Comparison of ENCODE assay signal across 7 cellular contexts in genomic region chr20:25975816-25976215, GRCh38.
DNase-seq lines count a peak whose midpoint lies in the region; ATAC-seq and TF ChIP-seq lines count a peak whose summit lies in the region.
"Not testable (repeated sequence)": the region's sequence is repeated elsewhere in the genome, so short reads cannot be mapped to it uniquely, and the experiment has no call there.

No MANE protein-coding gene starts in this region.

- H2BK12ac ChIP-seq in H9 (ENCODE audit: insufficient read length, low read depth, low read length) = not testable (repeated sequence)

- DNase-seq in ELR (ENCODE audit: low read depth) = peak; percentile 9
- not testable (repeated sequence) for DNase-seq in H9; chondrocyte (ENCODE audit: low spot score); stimulated activated effector memory CD8-positive, alpha-beta T cell treated with anti-CD3 and anti-CD28 coated beads, Interleukin-12 subunit alpha, Interleukin-12 subunit beta, amount 100 ng/mL, for 72 hours (ENCODE audit: low spot score in 2 of 2)
- peak; percentile 2 for DNase-seq in NCI-H82 (lab: John Stamatoyannopoulos, UW)
- peak; percentile 3 for DNase-seq in SK-MEL-5 (ENCODE audit: low read depth, low spot score)
- DNase-seq in iPS-NIHi11 (ENCODE audit: low spot score) = peak; percentile 14

- H2BK120ac ChIP-seq in H9 (ENCODE audit: low read depth, low read length, poor library complexity, severe bottlenecking) = not testable (repeated sequence)

- not testable (repeated sequence) for H3K4ac ChIP-seq in H9 (ENCODE audit: low read depth, low read length)

- H3K79me1 ChIP-seq in H9 (ENCODE audit: insufficient read depth, low read depth, low read length, poor library complexity, severe bottlenecking) = not testable (repeated sequence)

- H3K27ac ChIP-seq in H9 (ENCODE audit: insufficient read length, low read depth, low read length) = not testable (repeated sequence)

- not testable (repeated sequence) for H3K4me1 Mint-ChIP-seq in H9; chondrocyte (ENCODE audit: low read depth); stimulated activated effector memory CD8-positive, alpha-beta T cell treated with anti-CD3 and anti-CD28 coated beads, Interleukin-12 subunit alpha, Interleukin-12 subunit beta, amount 100 ng/mL, for 72 hours

- H3K56ac ChIP-seq in H9 (ENCODE audit: insufficient read length, low read depth, low read length) = not testable (repeated sequence)

- H3K9me3 Mint-ChIP-seq in H9; chondrocyte (ENCODE audit: low read depth); stimulated activated effector memory CD8-positive, alpha-beta T cell treated with anti-CD3 and anti-CD28 coated beads, Interleukin-12 subunit alpha, Interleukin-12 subunit beta, amount 100 ng/mL, for 72 hours: not testable (repeated sequence)

- not testable (repeated sequence) for H3K79me2 ChIP-seq in H9 (ENCODE audit: insufficient read depth, low read length)

- H3K4me3 Mint-ChIP-seq in H9; chondrocyte (ENCODE audit: unreplicated experiment); stimulated activated effector memory CD8-positive, alpha-beta T cell treated with anti-CD3 and anti-CD28 coated beads, Interleukin-12 subunit alpha, Interleukin-12 subunit beta, amount 100 ng/mL, for 72 hours: not testable (repeated sequence)

- not testable (repeated sequence) for H3K27me3 ChIP-seq in H9 (ENCODE audit: insufficient read depth, low read length)

- in situ Hi-C loops in SK-MEL-5 (cut with HindIII; ENCODE audit: low pct_unique_long_range_greater_than_20kb, low sequenced_read_pairs) = not testable (repeated sequence)

- not testable (repeated sequence) for H3K23ac ChIP-seq in H9 (ENCODE audit: insufficient read length, low read depth, low read length)

- not testable (repeated sequence) for H3K4me2 ChIP-seq in H9 (ENCODE audit: insufficient read depth, insufficient read length, low read length)

- not testable (repeated sequence) for H2BK5ac ChIP-seq in H9 (ENCODE audit: insufficient read length, low read length)

- not testable (repeated sequence) for H2AFZ ChIP-seq in H9 (ENCODE audit: low read length)

- H4K91ac ChIP-seq in H9 (ENCODE audit: insufficient read length, low read depth, low read length) = not testable (repeated sequence)

- H4K8ac ChIP-seq in H9 (replicated peaks; ENCODE audit: insufficient read length, low read depth, low read length) = not testable (repeated sequence)

- not testable (repeated sequence) for H3K9me3 ChIP-seq in H9 (ENCODE audit: control insufficient read depth, low read depth, low read length)

- H2BK20ac ChIP-seq in H9 (ENCODE audit: low read depth, low read length, poor library complexity, severe bottlenecking) = not testable (repeated sequence)

- not testable (repeated sequence) for H3K23me2 ChIP-seq in H9 (ENCODE audit: insufficient read length, low read depth, low read length, poor library complexity, severe bottlenecking)

- H3K14ac ChIP-seq in H9 (ENCODE audit: insufficient read depth, low read length) = not testable (repeated sequence)

- H3T11ph ChIP-seq in H9 (ENCODE audit: low read length) = not testable (repeated sequence)

- not testable (repeated sequence) for H2AK5ac ChIP-seq in H9 (ENCODE audit: insufficient read length, low read length)

- H3K18ac ChIP-seq in H9 (ENCODE audit: insufficient read length, low read depth, low read length) = not testable (repeated sequence)

- H3K27ac Mint-ChIP-seq in H9 = not testable (repeated sequence)
- peak overlapping the region; percentile 38 for H3K27ac Mint-ChIP-seq in chondrocyte (ENCODE audit: unreplicated experiment)
- H3K27ac Mint-ChIP-seq in stimulated activated effector memory CD8-positive, alpha-beta T cell treated with anti-CD3 and anti-CD28 coated beads, Interleukin-12 subunit alpha, Interleukin-12 subunit beta, amount 100 ng/mL, for 72 hours = peak overlapping the region; percentile 48

- WGBS in H9 (ENCODE audit: extremely low coverage, insufficient read length, low lambda C conversion rate) = no CpG with 5 or more reads among the region's 3 CpGs

- H3K9ac ChIP-seq in H9 (ENCODE audit: extremely low read depth, insufficient read length, low read length) = not testable (repeated sequence)

- not testable (repeated sequence) for H2BK15ac ChIP-seq in H9 (ENCODE audit: low read depth, low read length)

- not testable (repeated sequence) for H4K5ac ChIP-seq in H9 (ENCODE audit: insufficient read length, low read depth, low read length)

- H3K27me3 Mint-ChIP-seq in H9 (ENCODE audit: low read depth); chondrocyte (ENCODE audit: low read depth): not testable (repeated sequence)

- not testable (repeated sequence) for ATAC-seq in stimulated activated effector memory CD8-positive, alpha-beta T cell treated with anti-CD3 and anti-CD28 coated beads, Interleukin-12 subunit alpha, Interleukin-12 subunit beta, amount 100 ng/mL, for 72 hours

- not testable (repeated sequence) for H3K4me1 ChIP-seq in H9 (ENCODE audit: insufficient read depth, low read length)

- not testable (repeated sequence) for H3K36me3 Mint-ChIP-seq in H9 (ENCODE audit: insufficient read depth in 1 of 3, low read depth in 3 of 3); chondrocyte (ENCODE audit: low read depth); stimulated activated effector memory CD8-positive, alpha-beta T cell treated with anti-CD3 and anti-CD28 coated beads, Interleukin-12 subunit alpha, Interleukin-12 subunit beta, amount 100 ng/mL, for 72 hours

- TF ChIP-seq CTCF in H9 (conservative IDR thresholded peaks at IDR 0.05) = peak; percentile 30; the same call in 2 of the 3 replicates
- not testable (repeated sequence) for TF ChIP-seq CTCF in chondrocyte (IDR thresholded peaks at IDR 0.05)

- not testable (repeated sequence) for H4K20me1 ChIP-seq in H9 (ENCODE audit: control insufficient read depth, insufficient read depth, insufficient read length)
